In the genomic region with DNA sequence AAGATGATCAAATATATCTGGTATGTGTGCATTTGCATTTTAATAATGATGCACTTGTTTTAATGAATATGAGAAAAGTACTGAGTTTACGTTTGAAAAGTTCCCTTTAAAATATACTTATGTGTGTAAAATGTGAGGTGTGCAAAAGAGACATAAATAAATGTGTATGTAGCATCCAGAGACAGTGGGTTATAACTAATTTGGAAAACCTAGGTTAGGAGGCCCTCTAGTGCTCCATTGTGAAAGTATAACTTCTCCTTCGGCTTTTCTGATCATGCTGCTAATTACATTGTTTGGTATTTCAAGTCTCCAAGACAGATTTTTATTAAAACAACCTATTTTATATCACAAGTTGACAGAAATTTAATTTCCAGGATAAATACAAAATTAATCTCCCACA, we compare ENCODE assay signal across 1 cellular context.
TF ChIP-seq lines count a peak whose summit lies in the region.

No MANE protein-coding gene starts in this region.

TF ChIP-seq in SK-N-SH treated with all-trans-retinoic acid at 6 μM for 48 hours, 23 proteins besides CTCF, POLR2A, EP300 and RAD21 (continued from another document):
- TF ChIP-seq, protein P1, sequence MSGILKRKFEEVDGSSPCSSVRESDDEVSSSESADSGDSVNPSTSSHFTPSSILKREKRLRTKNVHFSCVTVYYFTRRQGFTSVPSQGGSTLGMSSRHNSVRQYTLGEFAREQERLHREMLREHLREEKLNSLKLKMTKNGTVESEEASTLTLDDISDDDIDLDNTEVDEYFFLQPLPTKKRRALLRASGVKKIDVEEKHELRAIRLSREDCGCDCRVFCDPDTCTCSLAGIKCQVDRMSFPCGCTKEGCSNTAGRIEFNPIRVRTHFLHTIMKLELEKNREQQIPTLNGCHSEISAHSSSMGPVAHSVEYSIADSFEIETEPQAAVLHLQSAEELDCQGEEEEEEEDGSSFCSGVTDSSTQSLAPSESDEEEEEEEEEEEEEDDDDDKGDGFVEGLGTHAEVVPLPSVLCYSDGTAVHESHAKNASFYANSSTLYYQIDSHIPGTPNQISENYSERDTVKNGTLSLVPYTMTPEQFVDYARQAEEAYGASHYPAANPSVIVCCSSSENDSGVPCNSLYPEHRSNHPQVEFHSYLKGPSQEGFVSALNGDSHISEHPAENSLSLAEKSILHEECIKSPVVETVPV (CRISPR knock-in tag; IDR thresholded peaks at IDR 0.05): no peak
- no peak for TF ChIP-seq BACH2 (CRISPR knock-in tag; IDR thresholded peaks at IDR 0.05; ENCODE audit: borderline replicate concordance)
- no peak for TF ChIP-seq ZNF565 (CRISPR knock-in tag; conservative IDR thresholded peaks at IDR 0.05; ENCODE audit: low read depth)
- TF ChIP-seq ZFP30 (CRISPR knock-in tag; IDR thresholded peaks at IDR 0.05): no peak
- no peak for TF ChIP-seq SNAI2 (CRISPR knock-in tag; IDR thresholded peaks at IDR 0.05)
